8 cellular contexts compared by ENCODE assay signal in the genomic region with DNA sequence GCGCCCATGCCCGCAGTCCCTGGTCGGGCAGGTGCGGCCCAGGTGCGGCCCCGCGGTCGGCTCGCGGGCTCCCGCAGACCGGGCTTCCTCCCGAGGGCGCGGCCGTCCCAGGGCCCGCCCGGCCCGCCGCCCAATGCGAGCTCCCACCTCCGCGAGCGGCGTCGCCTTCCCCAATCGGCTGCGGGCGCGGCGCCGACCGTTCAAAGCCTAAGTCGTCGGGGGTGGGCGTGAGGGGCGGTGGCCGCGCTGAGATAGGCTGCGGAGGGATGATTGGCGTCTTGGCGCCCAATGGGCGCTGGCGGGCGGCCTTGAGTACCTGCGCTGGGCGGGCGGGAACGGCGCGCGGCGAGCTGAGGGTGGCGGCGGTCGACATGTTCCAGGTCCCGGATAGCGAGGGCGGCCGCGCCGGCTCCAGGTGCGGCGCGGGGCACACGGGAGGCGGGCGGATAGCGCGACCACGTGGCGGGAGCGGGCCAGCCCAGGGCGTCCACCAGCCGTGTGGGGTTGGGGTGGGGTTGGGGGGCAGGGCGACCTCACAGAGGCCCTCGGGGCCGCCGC. TPM values are rescaled to one million over a fixed set of nuclear protein-coding genes. Genes with fewer than 3 reads are reported as not detected.
DNase-seq lines count a peak whose midpoint lies in the region; ATAC-seq and TF ChIP-seq lines count a peak whose summit lies in the region.

A gene with protein sequence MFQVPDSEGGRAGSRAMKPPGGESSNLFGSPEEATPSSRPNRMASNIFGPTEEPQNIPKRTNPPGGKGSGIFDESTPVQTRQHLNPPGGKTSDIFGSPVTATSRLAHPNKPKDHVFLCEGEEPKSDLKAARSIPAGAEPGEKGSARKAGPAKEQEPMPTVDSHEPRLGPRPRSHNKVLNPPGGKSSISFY (plus strand): TSS at position 338 of the 558 bp plus-strand sequence. CDS start 34 bp downstream, at position 372.

- peaks cover 6 to 7% of the 10 kb centered on the region in 2 experiments; a peak in 1 of 4 replicates for H3K4me1 ChIP-seq in SK-N-SH (ENCODE audit: control insufficient read depth in 1 of 2, insufficient read depth in 2 of 2, low read depth in 1 of 2, low read length in 1 of 2)
- H3K4me1 ChIP-seq in osteoblast (ENCODE audit: insufficient read depth, low read length) = peaks cover 13% of the 10 kb centered on the region
- peaks cover 4% of the 10 kb centered on the region for H3K4me1 ChIP-seq in testis

- peaks cover 52% of the 10 kb centered on the region for H3K79me2 ChIP-seq in SK-N-SH (ENCODE audit: insufficient read depth)
- H3K79me2 ChIP-seq in osteoblast (ENCODE audit: insufficient read depth, low read length) = peaks cover 45% of the 10 kb centered on the region

- TF ChIP-seq POLR2A in testis (IDR thresholded peaks at IDR 0.05) = no peak

- H2AFZ ChIP-seq in SK-N-SH (ENCODE audit: low read depth) = 0 out of 2 replicates have a peak within 1 kb of the TSS, but pooled peaks have one; percentile 18
- H2AFZ ChIP-seq in osteoblast (ENCODE audit: low read length) = peak within 1 kb of the TSS; percentile 32

- WGBS in SK-N-SH (ENCODE audit: low lambda C conversion rate) = 4% methylated on average over 20 of the region's 79 CpGs
- WGBS in testis, 2 donors = 1 to 11% methylated on average over 3 to 56 of the region's 79 CpGs

- TF ChIP-seq EP300 in SK-N-SH (IDR thresholded peaks at IDR 0.05; ENCODE audit: borderline replicate concordance in 1 of 2, low read depth in 1 of 2, low read length in 1 of 2) = no peak

- CTCF ChIA-PET in SK-N-SH (lab: Yijun Ruan, JAX) = interaction anchor here (1.5 to 1.9 kb wide), 4 partner anchors 23 to 314 kb away, joined by 4 to 14 read pairs (median 6); a partner anchor contains a TSS

- peaks cover 19% of the 10 kb centered on the region for H3F3A ChIP-seq in SK-N-SH (replicated peaks; ENCODE audit: insufficient read depth)

- no peaks in the 10 kb centered on the region for H3K9me2 ChIP-seq in SK-N-SH

- TF ChIP-seq RAD21 in SK-N-SH (IDR thresholded peaks at IDR 0.05; ENCODE audit: low read length) = no peak

- H3K9ac ChIP-seq in SK-N-SH = peak within 1 kb of the TSS; percentile 79

- peak; percentile 90 for ATAC-seq in HG02571 (IDR thresholded peaks at IDR 0.05; ENCODE audit: unreplicated experiment)

- H3K4me3 ChIP-seq in GM06990 (replicated peaks; ENCODE audit: low read depth, low read length) (peak within 1 kb of the TSS; percentile 89), SK-N-SH (ENCODE audit: low read depth in 2 of 2, low read length in 1 of 2) (peak within 1 kb of the TSS; percentile 70 to 81), osteoblast (ENCODE audit: insufficient read depth, low read length) (peak within 1 kb of the TSS; percentile 79), testis (peak within 1 kb of the TSS; percentile 67 to 79)

- peaks cover 6% of the 10 kb centered on the region for H3K36me3 ChIP-seq in GM06990 (ENCODE audit: control insufficient read depth, insufficient read depth, low read length)
- H3K36me3 ChIP-seq in SK-N-SH (replicated peaks in 1 of 2; ENCODE audit: control insufficient read depth in 1 of 2, insufficient read depth in 2 of 2, low read length in 1 of 2) = peaks cover 19 to 30% of the 10 kb centered on the region in 2 experiments
- peaks cover 15% of the 10 kb centered on the region for H3K36me3 ChIP-seq in osteoblast (ENCODE audit: insufficient read depth, low read length)
- H3K36me3 ChIP-seq in testis (ENCODE audit: low read depth, missing control alignments) = no peaks in the 10 kb centered on the region

- H3K27me3 ChIP-seq in GM06990 (replicated peaks; ENCODE audit: control insufficient read depth, insufficient read depth, low read length) (no peaks in the 10 kb centered on the region), SK-N-SH (ENCODE audit: insufficient read depth) (no peaks in the 10 kb centered on the region), osteoblast (ENCODE audit: insufficient read depth, low read length) (no peaks in the 10 kb centered on the region), testis (no peaks in the 10 kb centered on the region)

- DNase-seq in GM06990 (ENCODE audit: extremely low read depth, insufficient read length) (peak; percentile 99), NCI-H1092 (lab: John Stamatoyannopoulos, UW) (peak; percentile 96), SK-N-SH (peak; percentile 100), glomerular visceral epithelial cell (ENCODE audit: extremely low spot score) (peak; percentile 96), osteoblast (ENCODE audit: insufficient read length, low spot score, missing footprints) (peak; percentile 100), testis (peak; percentile 99)
- peak; percentile 98 for DNase-seq in activated naive CD4-positive, alpha-beta T cell treated with anti-CD3 and anti-CD28 coated beads, Interleukin-2, amount 50 U/mL, for 16 hours

- TF ChIP-seq CTCF in GM06990 (IDR thresholded peaks at IDR 0.05; ENCODE audit: insufficient read depth, low read length, poor library complexity, severe bottlenecking) (no peak), SK-N-SH (IDR thresholded peaks at IDR 0.05) (no peak), osteoblast (IDR thresholded peaks at IDR 0.05; ENCODE audit: extremely low read depth, low read depth, low read length) (no peak), testis (IDR thresholded peaks at IDR 0.05) (no peak)

- POLR2A ChIA-PET in SK-N-SH (lab: Yijun Ruan, JAX) = interaction anchor here (0.6 to 1.9 kb wide), 7 partner anchors 8 to 146 kb away, joined by 3 to 10 read pairs (median 3); a partner anchor contains a TSS

- peaks cover 19% of the 10 kb centered on the region; the same call in 1 of the 2 replicates for H4K20me1 ChIP-seq in SK-N-SH (ENCODE audit: insufficient read depth)
- H4K20me1 ChIP-seq in osteoblast (ENCODE audit: insufficient read depth, low read length) = peaks cover 12% of the 10 kb centered on the region

- no peaks in the 10 kb centered on the region for H3K9me3 ChIP-seq in SK-N-SH
- no peaks in the 10 kb centered on the region for H3K9me3 ChIP-seq in osteoblast (ENCODE audit: low read depth, low read length)
- no peaks in the 10 kb centered on the region for H3K9me3 ChIP-seq in testis

- H3K27ac ChIP-seq in SK-N-SH (ENCODE audit: low read depth in 2 of 2, low read length in 1 of 2) (peak within 1 kb of the TSS; percentile 35 to 79; a peak in 3 of 4 replicates), osteoblast (ENCODE audit: low read depth, low read length) (peak within 1 kb of the TSS; percentile 65), testis (peak within 1 kb of the TSS; percentile 36 to 77)

- intact Hi-C loops in testis (cut with DNase I; ENCODE audit: low total_unique reads) = no loop called here

- H3K4me2 ChIP-seq in SK-N-SH (peak within 1 kb of the TSS; percentile 98), osteoblast (ENCODE audit: insufficient read depth, low read length) (peak within 1 kb of the TSS; percentile 82)

TF ChIP-seq in SK-N-SH, 30 proteins besides CTCF, POLR2A, EP300 and RAD21 (continues in another document):
- TF ChIP-seq, protein P1, sequence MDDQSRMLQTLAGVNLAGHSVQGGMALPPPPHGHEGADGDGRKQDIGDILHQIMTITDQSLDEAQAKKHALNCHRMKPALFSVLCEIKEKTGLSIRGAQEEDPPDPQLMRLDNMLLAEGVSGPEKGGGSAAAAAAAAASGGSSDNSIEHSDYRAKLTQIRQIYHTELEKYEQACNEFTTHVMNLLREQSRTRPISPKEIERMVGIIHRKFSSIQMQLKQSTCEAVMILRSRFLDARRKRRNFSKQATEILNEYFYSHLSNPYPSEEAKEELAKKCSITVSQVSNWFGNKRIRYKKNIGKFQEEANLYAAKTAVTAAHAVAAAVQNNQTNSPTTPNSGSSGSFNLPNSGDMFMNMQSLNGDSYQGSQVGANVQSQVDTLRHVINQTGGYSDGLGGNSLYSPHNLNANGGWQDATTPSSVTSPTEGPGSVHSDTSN (IDR thresholded peaks at IDR 0.05) = peak; percentile 99
- TF ChIP-seq, protein P2, sequence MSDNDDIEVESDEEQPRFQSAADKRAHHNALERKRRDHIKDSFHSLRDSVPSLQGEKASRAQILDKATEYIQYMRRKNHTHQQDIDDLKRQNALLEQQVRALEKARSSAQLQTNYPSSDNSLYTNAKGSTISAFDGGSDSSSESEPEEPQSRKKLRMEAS (IDR thresholded peaks at IDR 0.05; ENCODE audit: low read depth) = peak; percentile 40; the same call in 1 of the 2 replicates
- TF ChIP-seq NRF1 (IDR thresholded peaks at IDR 0.05; ENCODE audit: low read depth, low read length) (peak; percentile 60), CHD2 (IDR thresholded peaks at IDR 0.05; ENCODE audit: low read length, partially characterized antibody) (peak; percentile 91), TAF1 (IDR thresholded peaks at IDR 0.05; ENCODE audit: borderline replicate concordance, low read depth, low read length) (0 out of 2 replicates have a peak, but pooled peaks have one; percentile 29)
- TF ChIP-seq, protein P3, sequence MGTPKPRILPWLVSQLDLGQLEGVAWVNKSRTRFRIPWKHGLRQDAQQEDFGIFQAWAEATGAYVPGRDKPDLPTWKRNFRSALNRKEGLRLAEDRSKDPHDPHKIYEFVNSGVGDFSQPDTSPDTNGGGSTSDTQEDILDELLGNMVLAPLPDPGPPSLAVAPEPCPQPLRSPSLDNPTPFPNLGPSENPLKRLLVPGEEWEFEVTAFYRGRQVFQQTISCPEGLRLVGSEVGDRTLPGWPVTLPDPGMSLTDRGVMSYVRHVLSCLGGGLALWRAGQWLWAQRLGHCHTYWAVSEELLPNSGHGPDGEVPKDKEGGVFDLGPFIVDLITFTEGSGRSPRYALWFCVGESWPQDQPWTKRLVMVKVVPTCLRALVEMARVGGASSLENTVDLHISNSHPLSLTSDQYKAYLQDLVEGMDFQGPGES (IDR thresholded peaks at IDR 0.05; ENCODE audit: low read depth, low read length) = peak; percentile 82
- TF ChIP-seq, protein P4, sequence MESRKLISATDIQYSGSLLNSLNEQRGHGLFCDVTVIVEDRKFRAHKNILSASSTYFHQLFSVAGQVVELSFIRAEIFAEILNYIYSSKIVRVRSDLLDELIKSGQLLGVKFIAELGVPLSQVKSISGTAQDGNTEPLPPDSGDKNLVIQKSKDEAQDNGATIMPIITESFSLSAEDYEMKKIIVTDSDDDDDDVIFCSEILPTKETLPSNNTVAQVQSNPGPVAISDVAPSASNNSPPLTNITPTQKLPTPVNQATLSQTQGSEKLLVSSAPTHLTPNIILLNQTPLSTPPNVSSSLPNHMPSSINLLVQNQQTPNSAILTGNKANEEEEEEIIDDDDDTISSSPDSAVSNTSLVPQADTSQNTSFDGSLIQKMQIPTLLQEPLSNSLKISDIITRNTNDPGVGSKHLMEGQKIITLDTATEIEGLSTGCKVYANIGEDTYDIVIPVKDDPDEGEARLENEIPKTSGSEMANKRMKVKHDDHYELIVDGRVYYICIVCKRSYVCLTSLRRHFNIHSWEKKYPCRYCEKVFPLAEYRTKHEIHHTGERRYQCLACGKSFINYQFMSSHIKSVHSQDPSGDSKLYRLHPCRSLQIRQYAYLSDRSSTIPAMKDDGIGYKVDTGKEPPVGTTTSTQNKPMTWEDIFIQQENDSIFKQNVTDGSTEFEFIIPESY (IDR thresholded peaks at IDR 0.05; ENCODE audit: borderline replicate concordance, low read depth) = no peak

RNA-seq across cellular contexts. Expression of the gene that starts here (rescaled TPM):
- polyA plus RNA-seq in SK-N-SH (2012; rRNA removed) (36.9 and 67.4 TPM in 2 replicates), testis (ENCODE audit: insufficient read depth, low read depth, low replicate concordance) (45.2 TPM)
- 40.6 and 51.8 TPM in 2 replicates for polyA plus RNA-seq in SK-N-SH (2012; cell fraction: cytosol; rRNA removed)
- 34.4 and 41.1 TPM in 2 replicates for polyA plus RNA-seq in SK-N-SH (2012; cell fraction: nucleus; rRNA removed)
- total RNA-seq in osteoblast (22.8 and 26.2 TPM in 2 replicates), testis (10 to 100 TPM; 25.8 to 27.9 TPM)

Comparison
In these comparisons a context has a peak if more than half of its experiments do, and no peak if none do; other contexts are left out.
1. Peak in every context shown above with its lines: DNase-seq, ATAC-seq, H3K4me3 ChIP-seq and H3K27ac ChIP-seq.